In the genomic region with DNA sequence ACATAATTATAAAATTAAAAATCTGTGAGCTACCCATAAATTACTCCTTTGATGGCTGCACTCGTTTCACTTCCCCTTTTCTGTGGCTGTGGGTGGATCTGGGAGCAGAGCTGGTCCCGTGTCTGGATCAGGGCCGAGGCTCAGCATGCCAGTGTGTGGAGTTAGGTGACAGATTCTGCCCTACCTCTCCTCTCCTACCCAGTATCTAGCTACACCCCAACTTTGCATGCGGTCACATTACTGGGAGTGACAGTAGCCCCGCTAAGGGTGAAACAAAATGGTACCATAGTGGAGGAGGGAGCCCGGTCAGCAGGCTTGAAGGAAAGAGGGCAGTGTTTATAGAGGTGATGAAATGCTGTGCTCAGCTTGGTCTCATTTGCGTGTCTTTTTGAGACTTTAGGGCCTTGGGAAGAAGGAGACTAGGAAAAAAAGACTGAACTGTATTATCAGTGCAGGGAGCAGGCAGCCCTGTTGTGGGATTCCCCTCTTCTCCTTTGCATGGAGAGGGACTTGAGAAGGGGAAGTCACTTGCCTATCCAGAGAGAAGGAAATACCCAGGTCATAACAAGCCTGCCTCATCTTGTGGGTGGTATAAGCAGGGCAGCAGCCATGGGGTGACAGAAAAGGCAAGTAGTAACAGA, we compare ENCODE assay signal across 10 cellular contexts. TPM values are rescaled to one million over a fixed set of nuclear protein-coding genes. Genes with fewer than 3 reads are reported as not detected.
DNase-seq lines count a peak whose midpoint lies in the region; ATAC-seq and TF ChIP-seq lines count a peak whose summit lies in the region.
"Had no signal": no experiment of that assay in that cellular context is flagged by ENCODE, and none has a peak within 500 bp of the region (broad histone marks: within the 10 kb centered on the region; RNA-seq: fewer than 3 reads in every experiment).

No MANE protein-coding gene starts in this region.

- no peaks in the 10 kb centered on the region for H3K36me3 Mint-ChIP-seq in stimulated activated effector memory CD8-positive, alpha-beta T cell treated with anti-CD3 and anti-CD28 coated beads, Interleukin-12 subunit alpha, Interleukin-12 subunit beta, amount 100 ng/mL, for 72 hours
- H3K36me3 Mint-ChIP-seq in activated CD4-positive, alpha-beta T cell treated with anti-CD3 and anti-CD28 coated beads, Interleukin-2, amount 10 ng/mL, durations not matched to agents 7 days and 5 days (ENCODE audit: low read depth) = no peaks in the 10 kb centered on the region

- no peaks in the 10 kb centered on the region for H3K27me3 ChIP-seq in Panc1 (ENCODE audit: control insufficient read depth, insufficient read depth, low read length)

- CTCF ChIA-PET in Panc1 (lab: Charles Lee) = no interaction called here
- CTCF ChIA-PET in activated CD4-positive, alpha-beta T cell treated with anti-CD3 and anti-CD28 coated beads, Interleukin-2, amount 10 ng/mL, durations not matched to agents 7 days and 5 days (lab: Charles Lee) = interaction anchor here (1.5 kb wide), 1 partner anchor 13 kb away, joined by 3 read pairs; no protein-coding TSS in a partner anchor

- BruUV-seq in Panc1 (replicated peaks; lab: Mats Ljungman, UMichigan) = no TSS peak

- H3K4me3 ChIP-seq in Panc1 (ENCODE audit: low read depth in 2 of 2, low read length in 2 of 2) = no peak overlapping the region

- no peak overlapping the region for H3K4me3 Mint-ChIP-seq in stimulated activated effector memory CD8-positive, alpha-beta T cell treated with anti-CD3 and anti-CD28 coated beads, Interleukin-12 subunit alpha, Interleukin-12 subunit beta, amount 100 ng/mL, for 72 hours
- no peak overlapping the region for H3K4me3 Mint-ChIP-seq in activated CD4-positive, alpha-beta T cell treated with anti-CD3 and anti-CD28 coated beads, Interleukin-2, amount 10 ng/mL, durations not matched to agents 7 days and 5 days

- H3K4me1 ChIP-seq in Panc1 (ENCODE audit: control insufficient read depth, insufficient read depth, low read length) = peaks cover 8% of the 10 kb centered on the region

- H3K9me3 ChIP-seq in Panc1 (ENCODE audit: control insufficient read depth, insufficient read depth, low read depth, low read length) = no peaks in the 10 kb centered on the region

- POLR2A ChIA-PET in Panc1 (lab: Charles Lee) = no interaction called here
- POLR2A ChIA-PET in activated CD4-positive, alpha-beta T cell treated with anti-CD3 and anti-CD28 coated beads, Interleukin-2, amount 10 ng/mL, durations not matched to agents 7 days and 5 days (lab: Charles Lee) = no interaction called here

- DNase-seq in SIG-M5 treated with dmso at 0.1 percent for 504 hours (lab: John Stamatoyannopoulos, UW; ENCODE audit: unreplicated experiment) = peak; percentile 51
- no peak for DNase-seq in SIG-M5 (lab: John Stamatoyannopoulos, UW)
- no peak for DNase-seq in Panc1 (ENCODE audit: low read depth, low spot score)
- no peak for DNase-seq in stimulated activated effector memory CD8-positive, alpha-beta T cell treated with anti-CD3 and anti-CD28 coated beads, Interleukin-12 subunit alpha, Interleukin-12 subunit beta, amount 100 ng/mL, for 72 hours (ENCODE audit: low spot score in 2 of 2)
- DNase-seq in activated CD4-positive, alpha-beta T cell treated with anti-CD3 and anti-CD28 coated beads, Interleukin-2, amount 10 ng/mL, durations not matched to agents 7 days and 5 days = no peak
- no peak for DNase-seq in HPDE6-E6E7 (ENCODE audit: extremely low spot score)
- no peak for DNase-seq in NCI-H1105 (lab: John Stamatoyannopoulos, UW)
- DNase-seq: NCI-H1436 had no signal

- no peak overlapping the region for H3K27ac Mint-ChIP-seq in stimulated activated effector memory CD8-positive, alpha-beta T cell treated with anti-CD3 and anti-CD28 coated beads, Interleukin-12 subunit alpha, Interleukin-12 subunit beta, amount 100 ng/mL, for 72 hours
- no peak overlapping the region for H3K27ac Mint-ChIP-seq in activated CD4-positive, alpha-beta T cell treated with anti-CD3 and anti-CD28 coated beads, Interleukin-2, amount 10 ng/mL, durations not matched to agents 7 days and 5 days

- peaks cover 51% of the 10 kb centered on the region for H3K4me1 Mint-ChIP-seq in stimulated activated effector memory CD8-positive, alpha-beta T cell treated with anti-CD3 and anti-CD28 coated beads, Interleukin-12 subunit alpha, Interleukin-12 subunit beta, amount 100 ng/mL, for 72 hours
- peaks cover 3% of the 10 kb centered on the region for H3K4me1 Mint-ChIP-seq in activated CD4-positive, alpha-beta T cell treated with anti-CD3 and anti-CD28 coated beads, Interleukin-2, amount 10 ng/mL, durations not matched to agents 7 days and 5 days

- TF ChIP-seq CTCF in Panc1 (IDR thresholded peaks at IDR 0.05) = no peak

- intact Hi-C loops in Panc1 (cut with micrococcal nuclease; ENCODE audit: unreplicated experiment) = no loop called here

- H3K27me3 Mint-ChIP-seq in activated CD4-positive, alpha-beta T cell treated with anti-CD3 and anti-CD28 coated beads, Interleukin-2, amount 10 ng/mL, durations not matched to agents 7 days and 5 days = no peaks in the 10 kb centered on the region

- in situ Hi-C loops in Panc1 (cut with HindIII; ENCODE audit: low pct_unique_long_range_greater_than_20kb, low sequenced_read_pairs) = no loop called here

- H3K36me3 ChIP-seq in Panc1 (ENCODE audit: control insufficient read depth, insufficient read depth, low read length) = no peaks in the 10 kb centered on the region

- ATAC-seq in HG02852 (IDR thresholded peaks at IDR 0.05; ENCODE audit: unreplicated experiment) (peak; percentile 58), Panc1 (peak; percentile 48; the same call in 1 of the 2 replicates)
- ATAC-seq in stimulated activated effector memory CD8-positive, alpha-beta T cell treated with anti-CD3 and anti-CD28 coated beads, Interleukin-12 subunit alpha, Interleukin-12 subunit beta, amount 100 ng/mL, for 72 hours = peak; percentile 68

- H3K9me3 Mint-ChIP-seq in stimulated activated effector memory CD8-positive, alpha-beta T cell treated with anti-CD3 and anti-CD28 coated beads, Interleukin-12 subunit alpha, Interleukin-12 subunit beta, amount 100 ng/mL, for 72 hours = peaks cover 2% of the 10 kb centered on the region
- no peaks in the 10 kb centered on the region for H3K9me3 Mint-ChIP-seq in activated CD4-positive, alpha-beta T cell treated with anti-CD3 and anti-CD28 coated beads, Interleukin-2, amount 10 ng/mL, durations not matched to agents 7 days and 5 days

- no peak overlapping the region for H3K27ac ChIP-seq in Panc1 (ENCODE audit: low read length)
- H3K27ac ChIP-seq: 22Rv1 had no signal

RNA-seq across cellular contexts. Expression of a gene that starts 48.4 kb away (rescaled TPM):
- 11.7 TPM for total RNA-seq in Panc1 (2021; ENCODE audit: unreplicated experiment)
- polyA plus RNA-seq in Panc1 (2012; ENCODE audit: insufficient read length) = 6.9 TPM
- total RNA-seq in activated CD4-positive, alpha-beta T cell treated with anti-CD3 and anti-CD28 coated beads, Interleukin-2, amount 10 ng/mL, durations not matched to agents 7 days and 5 days = 10 to 100 TPM in 1 of 2 experiments, 1 to 10 TPM in 1; 9.4 to 10.7 TPM
